In genomic region chr11:125263268-125263790, GRCh38 we compare ENCODE assay signal across 1 cellular context.
TF ChIP-seq lines count a peak whose summit lies in the region.

No MANE protein-coding gene starts in this region.

TF ChIP-seq in WTC11, 78 proteins besides CTCF, POLR2A, EP300 and RAD21 (continued from another document):
- TF ChIP-seq, protein P1, sequence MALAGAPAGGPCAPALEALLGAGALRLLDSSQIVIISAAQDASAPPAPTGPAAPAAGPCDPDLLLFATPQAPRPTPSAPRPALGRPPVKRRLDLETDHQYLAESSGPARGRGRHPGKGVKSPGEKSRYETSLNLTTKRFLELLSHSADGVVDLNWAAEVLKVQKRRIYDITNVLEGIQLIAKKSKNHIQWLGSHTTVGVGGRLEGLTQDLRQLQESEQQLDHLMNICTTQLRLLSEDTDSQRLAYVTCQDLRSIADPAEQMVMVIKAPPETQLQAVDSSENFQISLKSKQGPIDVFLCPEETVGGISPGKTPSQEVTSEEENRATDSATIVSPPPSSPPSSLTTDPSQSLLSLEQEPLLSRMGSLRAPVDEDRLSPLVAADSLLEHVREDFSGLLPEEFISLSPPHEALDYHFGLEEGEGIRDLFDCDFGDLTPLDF (CRISPR knock-in tag; IDR thresholded peaks at IDR 0.05), result no peak
TF ChIP-seq in WTC11: peak in this region for 19.
